Comparison of ENCODE assay signal across 9 cellular contexts in genomic region chrX:17547658-17548057, GRCh38.
DNase-seq lines count a peak whose midpoint lies in the region; ATAC-seq and TF ChIP-seq lines count a peak whose summit lies in the region.
"Had no signal": no experiment of that assay in that cellular context is flagged by ENCODE, and none has a peak within 500 bp of the region (broad histone marks: within the 10 kb centered on the region; RNA-seq: fewer than 3 reads in every experiment).

No MANE protein-coding gene starts in this region.

- DNase-seq in astrocyte of the hippocampus (ENCODE audit: low read depth, low spot score), result peak; percentile 90
- no peak for DNase-seq in HuH-7.5 (ENCODE audit: low spot score)
- no peak for DNase-seq in Caco-2
- no peak for DNase-seq in NCI-H526 treated with DMSO at 0.1 percent for 48 hours (lab: John Stamatoyannopoulos, UW)

- no peaks in the 10 kb centered on the region for H3K36me3 Mint-ChIP-seq in nephron (ENCODE audit: low read depth)
- H3K36me3 Mint-ChIP-seq in Caco-2 (ENCODE audit: insufficient read depth, unreplicated experiment), result peaks cover 5% of the 10 kb centered on the region
- H3K36me3 Mint-ChIP-seq: activated naive CD4-positive, alpha-beta T cell treated with anti-CD3 and anti-CD28 coated beads, Interleukin-2, amount 50 U/mL, for 24 hours had no signal

- ATAC-seq in GM21367 (IDR thresholded peaks at IDR 0.05; ENCODE audit: unreplicated experiment), result peak; percentile 83
- ATAC-seq in HG03565 (IDR thresholded peaks at IDR 0.05; ENCODE audit: unreplicated experiment), result peak; percentile 83

- BruUV-seq in Caco-2 (replicated peaks; lab: Mats Ljungman, UMichigan), result no TSS peak

- TF ChIP-seq CTCF in nephron (IDR thresholded peaks at IDR 0.05; ENCODE audit: unreplicated experiment in 3 of 3) (no peak), Caco-2 (IDR thresholded peaks at IDR 0.05; ENCODE audit: insufficient read depth in 1 of 2, low read depth in 1 of 2, low read length in 1 of 2, severe bottlenecking in 1 of 2, unreplicated experiment in 1 of 2) (no peak)

- peaks cover 3% of the 10 kb centered on the region for H3K27me3 Mint-ChIP-seq in nephron (ENCODE audit: low read depth)
- H3K27me3 Mint-ChIP-seq in Caco-2 (ENCODE audit: insufficient read depth, unreplicated experiment), result peaks cover 4% of the 10 kb centered on the region
- H3K27me3 Mint-ChIP-seq: activated naive CD4-positive, alpha-beta T cell treated with anti-CD3 and anti-CD28 coated beads, Interleukin-2, amount 50 U/mL, for 24 hours had no signal

- H3K36me3 ChIP-seq in BLaER1 treated with 17β-estradiol and CSF1 and Interleukin-3, amounts not matched to agents 10 nM and 100 nM, result no peaks in the 10 kb centered on the region
- H3K36me3 ChIP-seq in Caco-2 (ENCODE audit: control insufficient read depth, insufficient read depth, low read length), result no peaks in the 10 kb centered on the region

- intact Hi-C loops in Caco-2 (cut with micrococcal nuclease; ENCODE audit: unreplicated experiment), result no loop called here

- POLR2A ChIA-PET in Caco-2 (lab: Charles Lee), result no interaction called here

- H3K4me1 Mint-ChIP-seq in nephron, result peaks cover 68% of the 10 kb centered on the region
- no peaks in the 10 kb centered on the region for H3K4me1 Mint-ChIP-seq in Caco-2 (ENCODE audit: low read depth, unreplicated experiment)

- peaks cover 0 to 17% (median 0%) of the 10 kb centered on the region in 11 experiments; a peak in 5 of 22 replicates for H4K20me1 ChIP-seq in BLaER1 treated with 17β-estradiol and CSF1 and Interleukin-3, amounts not matched to agents 10 nM and 100 nM

- H3K4me3 Mint-ChIP-seq in nephron (peak overlapping the region in 1 of 3 experiments; percentile 9), Caco-2 (ENCODE audit: unreplicated experiment) (no peak overlapping the region)
- H3K4me3 Mint-ChIP-seq: activated naive CD4-positive, alpha-beta T cell treated with anti-CD3 and anti-CD28 coated beads, Interleukin-2, amount 50 U/mL, for 24 hours had no signal

- no peak overlapping the region for H3K4me3 ChIP-seq in BLaER1 treated with 17β-estradiol and CSF1 and Interleukin-3, amounts not matched to agents 10 nM and 100 nM
- no peak overlapping the region for H3K4me3 ChIP-seq in Caco-2 (ENCODE audit: low read depth, low read length)

- no peak overlapping the region for H3K9ac ChIP-seq in BLaER1 treated with 17β-estradiol and CSF1 and Interleukin-3, amounts not matched to agents 10 nM and 100 nM

- H3K27ac ChIP-seq in BLaER1 treated with 17β-estradiol and CSF1 and Interleukin-3, amounts not matched to agents 10 nM and 100 nM, result no peak overlapping the region

- peak overlapping the region; percentile 15 to 54 (median 41); a peak in 16 of 22 replicates for H3K4me2 ChIP-seq in BLaER1 treated with 17β-estradiol and CSF1 and Interleukin-3, amounts not matched to agents 10 nM and 100 nM

- H3K27ac Mint-ChIP-seq in nephron (peak overlapping the region; percentile 65 to 85 (median 73)), Caco-2 (ENCODE audit: unreplicated experiment) (no peak overlapping the region)
- H3K27ac Mint-ChIP-seq: activated naive CD4-positive, alpha-beta T cell treated with anti-CD3 and anti-CD28 coated beads, Interleukin-2, amount 50 U/mL, for 24 hours had no signal

- H3K9me3 Mint-ChIP-seq in nephron (no peaks in the 10 kb centered on the region), Caco-2 (ENCODE audit: unreplicated experiment) (no peaks in the 10 kb centered on the region)
- H3K9me3 Mint-ChIP-seq: activated naive CD4-positive, alpha-beta T cell treated with anti-CD3 and anti-CD28 coated beads, Interleukin-2, amount 50 U/mL, for 24 hours had no signal

- H3K4me1 ChIP-seq in BLaER1 treated with 17β-estradiol and CSF1 and Interleukin-3, amounts not matched to agents 10 nM and 100 nM, result peaks cover 20 to 43% (median 38%) of the 10 kb centered on the region in 10 experiments; a peak in 19 of 20 replicates
- H3K4me1 ChIP-seq in Caco-2, result no peaks in the 10 kb centered on the region

- peaks cover 95 to 100% (median 100%) of the 10 kb centered on the region in 11 experiments for H3K27me3 ChIP-seq in BLaER1 treated with 17β-estradiol and CSF1 and Interleukin-3, amounts not matched to agents 10 nM and 100 nM
- no peaks in the 10 kb centered on the region for H3K27me3 ChIP-seq in Caco-2 (replicated peaks; ENCODE audit: control insufficient read depth, insufficient read depth, low read length)

- H3K9me3 ChIP-seq in BLaER1 treated with 17β-estradiol and CSF1 and Interleukin-3, amounts not matched to agents 10 nM and 100 nM (replicated peaks in 1 of 11), result no peaks in the 10 kb centered on the region
- no peaks in the 10 kb centered on the region for H3K9me3 ChIP-seq in Caco-2

- CTCF ChIA-PET in Caco-2 (lab: Charles Lee), result no interaction called here
